In the genomic region with DNA sequence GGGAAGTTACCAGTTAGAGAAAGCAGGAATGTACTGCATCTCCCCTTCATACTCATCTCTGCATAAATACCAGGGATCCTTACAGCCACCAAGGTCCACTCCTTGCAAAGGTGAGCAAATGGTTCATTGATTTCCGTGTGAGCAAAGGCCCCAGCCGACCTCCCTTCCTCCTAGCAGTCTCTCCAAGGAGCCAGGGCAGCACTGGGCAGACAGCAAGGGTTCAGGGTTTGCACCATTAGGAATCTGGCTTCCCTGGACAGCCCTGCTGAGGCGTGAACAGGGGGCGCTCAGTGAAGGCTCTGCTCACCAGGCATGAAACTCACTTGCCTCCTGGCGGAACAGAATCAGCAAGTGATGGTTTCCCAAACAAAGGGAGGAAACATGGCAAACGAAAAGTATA, we compare ENCODE assay signal across 18 cellular contexts.
DNase-seq lines count a peak whose midpoint lies in the region; TF ChIP-seq lines count a peak whose summit lies in the region.
"Had no signal": no experiment of that assay in that cellular context is flagged by ENCODE, and none has a peak within 500 bp of the region (broad histone marks: within the 10 kb centered on the region; RNA-seq: fewer than 3 reads in every experiment).

No MANE protein-coding gene starts in this region.

- DNase-seq in H9 (no peak), glutamatergic neuron (no peak), nephron progenitor cell (peak; percentile 29), transverse colon (no peak), NCI-H2171 treated with DMSO at 0.1 percent for 48 hours (lab: John Stamatoyannopoulos, UW) (no peak), NCI-H1105 treated with DMSO at 0.1 percent for 48 hours (lab: John Stamatoyannopoulos, UW) (no peak)
- DNase-seq: AML-193, DMS79 treated with DMSO at 0.1 percent for 48 hours, HFFc6, IMR-90, NCI-H1436, NCI-H1930, NCI-H446 treated with DMSO at 0.1 percent for 48 hours, NCI-H69, Peyer's patch had no signal

- H3K36me3 Mint-ChIP-seq in H9 (ENCODE audit: insufficient read depth in 1 of 3, low read depth in 3 of 3) (peaks cover 5 to 8% (median 7%) of the 10 kb centered on the region in 3 experiments; a peak in 5 of 7 replicates), glutamatergic neuron (ENCODE audit: unreplicated experiment) (peaks cover 11% of the 10 kb centered on the region), nephron progenitor cell (ENCODE audit: low read depth) (peaks cover 12% of the 10 kb centered on the region)

- no peak overlapping the region for H3K4me2 ChIP-seq in H9 (ENCODE audit: insufficient read depth, insufficient read length, low read length)

- no peaks in the 10 kb centered on the region for H3K9me3 ChIP-seq in H9 (ENCODE audit: control insufficient read depth, low read depth, low read length)
- H3K9me3 ChIP-seq in transverse colon = no peaks in the 10 kb centered on the region
- H3K9me3 ChIP-seq: Peyer's patch had no signal

- H2BK15ac ChIP-seq in H9 (ENCODE audit: low read depth, low read length) = no peak overlapping the region

- TF ChIP-seq EP300 in transverse colon (IDR thresholded peaks at IDR 0.05; ENCODE audit: low read depth) = no peak

- no peak overlapping the region for H2BK120ac ChIP-seq in H9 (ENCODE audit: low read depth, low read length, poor library complexity, severe bottlenecking)

- H3K27ac Mint-ChIP-seq in H9 (0 out of 7 replicates have a peak overlapping the region, but pooled peaks of 2 of the 3 experiments have one; percentile 23 to 55), glutamatergic neuron (ENCODE audit: unreplicated experiment) (peak overlapping the region; percentile 83), nephron progenitor cell (peak overlapping the region; percentile 90)
- H3K27ac Mint-ChIP-seq: HFFc6 had no signal

- no peak for TF ChIP-seq POLR2A in transverse colon (IDR thresholded peaks at IDR 0.05)

- H2AFZ ChIP-seq in H9 (ENCODE audit: low read length) = no peak overlapping the region

- H4K91ac ChIP-seq in H9 (ENCODE audit: insufficient read length, low read depth, low read length) = no peak overlapping the region

- in situ Hi-C loops in transverse colon (cut with MboI; ENCODE audit: low pct_ligation_motif_present in 1 of 4, low pct_unique_long_range_greater_than_20kb in 1 of 4, low sequenced_read_pairs in 3 of 4) = no loop called here

- no peak overlapping the region for H3K9ac ChIP-seq in H9 (ENCODE audit: extremely low read depth, insufficient read length, low read length)

- no peak overlapping the region for H3K4ac ChIP-seq in H9 (ENCODE audit: low read depth, low read length)

- H3K4me3 ChIP-seq in transverse colon = no peak overlapping the region
- H3K4me3 ChIP-seq: Peyer's patch had no signal

- H3K27ac ChIP-seq in H9 (ENCODE audit: insufficient read length, low read depth, low read length) = no peak overlapping the region
- H3K27ac ChIP-seq in VCaP = peak overlapping the region; percentile 78
- no peak overlapping the region for H3K27ac ChIP-seq in transverse colon
- H3K27ac ChIP-seq: HL-60, Peyer's patch had no signal

- H2BK12ac ChIP-seq in H9 (ENCODE audit: insufficient read length, low read depth, low read length) = no peak overlapping the region

- no peaks in the 10 kb centered on the region for H3K23me2 ChIP-seq in H9 (ENCODE audit: insufficient read length, low read depth, low read length, poor library complexity, severe bottlenecking)

- H3K14ac ChIP-seq in H9 (ENCODE audit: insufficient read depth, low read length) = no peak overlapping the region

- no peaks in the 10 kb centered on the region for H3K27me3 Mint-ChIP-seq in H9 (ENCODE audit: low read depth)
- H3K27me3 Mint-ChIP-seq in glutamatergic neuron (ENCODE audit: unreplicated experiment) = peaks cover 66% of the 10 kb centered on the region
- H3K27me3 Mint-ChIP-seq in nephron progenitor cell (ENCODE audit: low read depth, poor library complexity) = peaks cover 2% of the 10 kb centered on the region

- no peak overlapping the region for H2BK5ac ChIP-seq in H9 (ENCODE audit: insufficient read length, low read length)

- H4K5ac ChIP-seq in H9 (ENCODE audit: insufficient read length, low read depth, low read length) = no peak overlapping the region

- no CpG with 5 or more reads among the region's 6 CpGs for WGBS in H9 (ENCODE audit: extremely low coverage, insufficient read length, low lambda C conversion rate)
- 93 to 100% methylated on average over 2 to 6 of the region's 6 CpGs for WGBS in transverse colon (ENCODE audit: low coverage in 1 of 2), 2 donors

- H3K18ac ChIP-seq in H9 (ENCODE audit: insufficient read length, low read depth, low read length) = no peak overlapping the region

- H3K79me2 ChIP-seq in H9 (ENCODE audit: insufficient read depth, low read length) = no peaks in the 10 kb centered on the region

- H3K4me1 ChIP-seq in H9 (ENCODE audit: insufficient read depth, low read length) (no peaks in the 10 kb centered on the region), transverse colon (peaks cover 0 to 19% (median 13%) of the 10 kb centered on the region in 4 donors)

- no peak overlapping the region for H3K4me3 Mint-ChIP-seq in H9
- H3K4me3 Mint-ChIP-seq in glutamatergic neuron (ENCODE audit: unreplicated experiment) = no peak overlapping the region
- no peak overlapping the region for H3K4me3 Mint-ChIP-seq in nephron progenitor cell
- H3K4me3 Mint-ChIP-seq: CD14-positive monocyte, HFFc6 had no signal

- no peak overlapping the region for H3K23ac ChIP-seq in H9 (ENCODE audit: insufficient read length, low read depth, low read length)

- no peaks in the 10 kb centered on the region for H3K9me3 Mint-ChIP-seq in H9
- peaks cover 72% of the 10 kb centered on the region for H3K9me3 Mint-ChIP-seq in glutamatergic neuron (ENCODE audit: unreplicated experiment)
- H3K9me3 Mint-ChIP-seq in nephron progenitor cell = no peaks in the 10 kb centered on the region
- H3K9me3 Mint-ChIP-seq: CD14-positive monocyte, HFFc6 had no signal

- no peak for TF ChIP-seq CTCF in H9 (conservative IDR thresholded peaks at IDR 0.05)
- no peak for TF ChIP-seq CTCF in VCaP (conservative IDR thresholded peaks at IDR 0.05)
- no peak for TF ChIP-seq CTCF in glutamatergic neuron (IDR thresholded peaks at IDR 0.05; ENCODE audit: partially characterized antibody, unreplicated experiment)
- TF ChIP-seq CTCF in nephron progenitor cell (IDR thresholded peaks at IDR 0.05) = no peak
- no peak for TF ChIP-seq CTCF in transverse colon (IDR thresholded peaks at IDR 0.05)

- intact Hi-C loops in transverse colon (cut with DNase I; ENCODE audit: low total_unique reads) = no loop called here

- no peak overlapping the region for H2AK5ac ChIP-seq in H9 (ENCODE audit: insufficient read length, low read length)

- H3K4me1 Mint-ChIP-seq in H9 = peaks cover 3 to 4% of the 10 kb centered on the region in 2 experiments; a peak in 3 of 4 replicates
- H3K4me1 Mint-ChIP-seq in glutamatergic neuron (ENCODE audit: low read depth, unreplicated experiment) = peaks cover 61% of the 10 kb centered on the region
- peaks cover 94% of the 10 kb centered on the region for H3K4me1 Mint-ChIP-seq in nephron progenitor cell
- H3K4me1 Mint-ChIP-seq: CD14-positive monocyte had no signal

- no peaks in the 10 kb centered on the region for H4K20me1 ChIP-seq in H9 (ENCODE audit: control insufficient read depth, insufficient read depth, insufficient read length)

- H2BK20ac ChIP-seq in H9 (ENCODE audit: low read depth, low read length, poor library complexity, severe bottlenecking) = no peak overlapping the region

- H4K8ac ChIP-seq in H9 (replicated peaks; ENCODE audit: insufficient read length, low read depth, low read length) = no peak overlapping the region

- peaks cover 5% of the 10 kb centered on the region for H3K79me1 ChIP-seq in H9 (ENCODE audit: insufficient read depth, low read depth, low read length, poor library complexity, severe bottlenecking)

- no peaks in the 10 kb centered on the region for H3K36me3 ChIP-seq in transverse colon
- H3K36me3 ChIP-seq: Peyer's patch had no signal

- no peak overlapping the region for H3T11ph ChIP-seq in H9 (ENCODE audit: low read length)

- H3K27me3 ChIP-seq in H9 (ENCODE audit: insufficient read depth, low read length) (no peaks in the 10 kb centered on the region), transverse colon (no peaks in the 10 kb centered on the region)
- H3K27me3 ChIP-seq: Peyer's patch had no signal

- H3K56ac ChIP-seq in H9 (ENCODE audit: insufficient read length, low read depth, low read length) = no peak overlapping the region

Comparison
In these comparisons a context has a peak if more than half of its experiments do, and no peak if none do; other contexts are left out.
1. H3K27ac Mint-ChIP-seq: peak in every context shown above with its lines; median percentile 90 in nephron progenitor cell; 83 in glutamatergic neuron; 39 in H9.